Comparison of ENCODE assay signal across 22 cellular contexts in the genomic region with DNA sequence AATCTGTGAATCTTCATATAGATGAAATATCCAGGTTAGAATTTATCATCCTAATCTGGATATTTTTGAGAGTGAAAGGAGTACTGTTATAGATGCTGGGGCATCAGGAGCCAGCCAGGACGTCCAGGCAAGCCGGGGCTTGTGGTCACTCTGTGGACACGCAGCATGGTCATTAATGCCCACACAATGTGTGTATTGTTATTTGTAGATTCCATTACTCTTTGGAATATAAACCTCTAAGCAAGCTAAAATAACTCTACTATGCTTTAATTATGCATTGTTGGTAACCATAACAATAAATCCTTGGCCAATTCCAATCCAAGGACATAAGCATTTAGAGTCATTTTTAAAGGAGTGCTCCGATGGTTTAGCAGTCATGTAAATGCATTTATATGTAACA.
"Had no signal": no experiment of that assay in that cellular context is flagged by ENCODE, and none has a peak within 500 bp of the region (broad histone marks: within the 10 kb centered on the region; RNA-seq: fewer than 3 reads in every experiment).

No MANE protein-coding gene starts in this region.

- H3K27me3 Mint-ChIP-seq: stimulated activated memory B cell treated with anti-CD40 and anti-IgM and Interleukin-4, amounts not matched to agents 10 μg/mL and 1 μg/mL and 100 μg/mL, for 72 hours; type B pancreatic cell had no signal

- H3K4me1 Mint-ChIP-seq: mesothelial cell of epicardium, nephron had no signal

- H3K4me3 Mint-ChIP-seq: mesothelial cell of epicardium; naive thymus-derived CD4-positive, alpha-beta T cell; nephron; neural progenitor cell; stimulated activated memory B cell treated with anti-CD40 and anti-IgM and Interleukin-4, amounts not matched to agents 10 μg/mL and 1 μg/mL and 100 μg/mL, for 72 hours; type B pancreatic cell had no signal

- H3K4me2 ChIP-seq: neural progenitor cell had no signal

- H3K4me3 ChIP-seq: gastrocnemius medialis, lung, mucosa of descending colon, neural progenitor cell, prostate gland, sigmoid colon, skin epidermis, spleen, testis, tibial artery had no signal

- DNase-seq: cortex of kidney; gastrocnemius medialis; head of caudate nucleus; mesenchymal stem cell; mucosa of descending colon; naive thymus-derived CD4-positive, alpha-beta T cell; right cardiac atrium; sigmoid colon; spleen; stimulated activated CD4-positive, alpha-beta T cell treated with anti-CD3 and anti-CD28 coated beads, Interleukin-4, amount 100 ng/mL, for 4 hours; stimulated activated naive CD8-positive, alpha-beta T cell treated with anti-CD3 and anti-CD28 coated beads, Interleukin-15, Interleukin-2, amounts not matched to agents 100 U/mL and 50 U/mL, for 24 hours; substantia nigra; testis; tibial artery had no signal

- H3K27me3 ChIP-seq: gastrocnemius medialis, neural progenitor cell, sigmoid colon, spleen, testis, tibial artery had no signal

- ATAC-seq: gastrocnemius medialis; mucosa of descending colon; naive thymus-derived CD4-positive, alpha-beta T cell; right cardiac atrium; stimulated activated memory B cell treated with anti-CD40 and anti-IgM and Interleukin-4, amounts not matched to agents 10 μg/mL and 1 μg/mL and 100 μg/mL, for 72 hours; stimulated activated naive CD8-positive, alpha-beta T cell treated with anti-CD3 and anti-CD28 coated beads, Interleukin-15, Interleukin-2, amounts not matched to agents 100 U/mL and 50 U/mL, for 24 hours had no signal

- H3K36me3 ChIP-seq: gastrocnemius medialis, neural progenitor cell, prostate gland, sigmoid colon, spleen, tibial artery had no signal

- H2AFZ ChIP-seq: neural progenitor cell had no signal

- H3K4me1 ChIP-seq: gastrocnemius medialis, prostate gland, sigmoid colon, testis had no signal

- H3K27ac ChIP-seq: gastrocnemius medialis, neural progenitor cell, prostate gland, sigmoid colon, skin epidermis, spleen, testis, tibial artery had no signal

- H3K36me3 Mint-ChIP-seq: mesothelial cell of epicardium; neural progenitor cell; stimulated activated memory B cell treated with anti-CD40 and anti-IgM and Interleukin-4, amounts not matched to agents 10 μg/mL and 1 μg/mL and 100 μg/mL, for 72 hours; type B pancreatic cell had no signal

- H3K9me3 ChIP-seq: gastrocnemius medialis, mucosa of descending colon, prostate gland, sigmoid colon, spleen, testis, tibial artery had no signal

- H3K9ac ChIP-seq: neural progenitor cell had no signal

- H3K9me3 Mint-ChIP-seq: mesothelial cell of epicardium; naive thymus-derived CD4-positive, alpha-beta T cell; nephron; stimulated activated memory B cell treated with anti-CD40 and anti-IgM and Interleukin-4, amounts not matched to agents 10 μg/mL and 1 μg/mL and 100 μg/mL, for 72 hours; type B pancreatic cell had no signal

- H3K27ac Mint-ChIP-seq: mesothelial cell of epicardium; naive thymus-derived CD4-positive, alpha-beta T cell; nephron; neural progenitor cell; stimulated activated memory B cell treated with anti-CD40 and anti-IgM and Interleukin-4, amounts not matched to agents 10 μg/mL and 1 μg/mL and 100 μg/mL, for 72 hours; type B pancreatic cell had no signal
